ENCODE assay signal across 13 cellular contexts in genomic region chr12:6954754-6955461, GRCh38. TPM values are rescaled to one million over a fixed set of nuclear protein-coding genes. Genes with fewer than 3 reads are reported as not detected.
DNase-seq lines count a peak whose midpoint lies in the region; ATAC-seq and TF ChIP-seq lines count a peak whose summit lies in the region.
"Had no signal": no experiment of that assay in that cellular context is flagged by ENCODE, and none has a peak within 500 bp of the region (broad histone marks: within the 10 kb centered on the region; RNA-seq: fewer than 3 reads in every experiment).

No MANE protein-coding gene starts in this region.

- H3K36me3 ChIP-seq in Peyer's patch, result peaks cover 0 to 25% (median 0%) of the 10 kb centered on the region in 3 donors
- no peaks in the 10 kb centered on the region for H3K36me3 ChIP-seq in MG63
- H3K36me3 ChIP-seq: HAP-1, right lobe of liver had no signal

- no peaks in the 10 kb centered on the region for H3K9me3 Mint-ChIP-seq in activated CD4-positive, alpha-beta T cell treated with anti-CD3 and anti-CD28 coated beads, Interleukin-2, amount 10 ng/mL, durations not matched to agents 24 days and 14 days
- no peaks in the 10 kb centered on the region for H3K9me3 Mint-ChIP-seq in stimulated activated naive CD8-positive, alpha-beta T cell treated with anti-CD3 and anti-CD28 coated beads, Interleukin-15, amount 100 ng/mL, for 72 hours

- no peak for TF ChIP-seq POLR2A in Peyer's patch (IDR thresholded peaks at IDR 0.05)

- H3K27me3 Mint-ChIP-seq in activated CD4-positive, alpha-beta T cell treated with anti-CD3 and anti-CD28 coated beads, Interleukin-2, amount 10 ng/mL, durations not matched to agents 24 days and 14 days, result no peaks in the 10 kb centered on the region
- H3K27me3 Mint-ChIP-seq in stimulated activated naive CD8-positive, alpha-beta T cell treated with anti-CD3 and anti-CD28 coated beads, Interleukin-15, amount 100 ng/mL, for 72 hours, result no peaks in the 10 kb centered on the region

- H3K36me3 Mint-ChIP-seq in activated CD4-positive, alpha-beta T cell treated with anti-CD3 and anti-CD28 coated beads, Interleukin-2, amount 10 ng/mL, durations not matched to agents 24 days and 14 days (ENCODE audit: low read depth), result peaks cover 74% of the 10 kb centered on the region

- intact Hi-C loops in activated CD4-positive, alpha-beta T cell treated with anti-CD3 and anti-CD28 coated beads, Interleukin-2, amount 10 ng/mL, durations not matched to agents 24 days and 14 days (cut with micrococcal nuclease), result loop anchor here (5.0 kb wide), 1 partner anchor 503 kb away; the partner anchor contains the start of gene TAPBPL
- intact Hi-C loops in left ventricle myocardium superior (cut with micrococcal nuclease), result loop anchor here (10.0 kb wide), 1 partner anchor 150 kb away; the partner anchor contains the start of gene C1RL

- no peak for TF ChIP-seq CTCF in Peyer's patch (IDR thresholded peaks at IDR 0.05)

- H3K4me1 ChIP-seq in Peyer's patch, result peaks cover 0 to 63% (median 43%) of the 10 kb centered on the region in 4 donors
- H3K4me1 ChIP-seq: A549, HAP-1, right lobe of liver had no signal

- H3K9me3 ChIP-seq in Peyer's patch, result no peaks in the 10 kb centered on the region
- H3K9me3 ChIP-seq in MG63, result no peaks in the 10 kb centered on the region
- H3K9me3 ChIP-seq: A549, HAP-1, right lobe of liver had no signal

- H3K27ac ChIP-seq in Peyer's patch, result peak overlapping the region; percentile 47 to 89 (median 87)
- H3K27ac ChIP-seq: A549, KMS-11 had no signal

- peaks cover 69% of the 10 kb centered on the region for H3K4me1 Mint-ChIP-seq in activated CD4-positive, alpha-beta T cell treated with anti-CD3 and anti-CD28 coated beads, Interleukin-2, amount 10 ng/mL, durations not matched to agents 24 days and 14 days
- H3K4me1 Mint-ChIP-seq in stimulated activated naive CD8-positive, alpha-beta T cell treated with anti-CD3 and anti-CD28 coated beads, Interleukin-15, amount 100 ng/mL, for 72 hours, result peaks cover 72% of the 10 kb centered on the region

- no peak for ATAC-seq in left ventricle myocardium superior
- no peak for ATAC-seq in stimulated activated naive CD8-positive, alpha-beta T cell treated with anti-CD3 and anti-CD28 coated beads, Interleukin-15, amount 100 ng/mL, for 72 hours
- ATAC-seq: A549 had no signal

- H3K4me3 ChIP-seq in Peyer's patch (peak overlapping the region in 1 of 4 donors; percentile 69), MG63 (no peak overlapping the region)
- H3K4me3 ChIP-seq: A549, HAP-1, right lobe of liver had no signal

- H3K4me3 Mint-ChIP-seq in activated CD4-positive, alpha-beta T cell treated with anti-CD3 and anti-CD28 coated beads, Interleukin-2, amount 10 ng/mL, durations not matched to agents 24 days and 14 days, result peak overlapping the region; percentile 96
- H3K4me3 Mint-ChIP-seq in stimulated activated naive CD8-positive, alpha-beta T cell treated with anti-CD3 and anti-CD28 coated beads, Interleukin-15, amount 100 ng/mL, for 72 hours, result peak overlapping the region; percentile 93 to 95

- no peak for DNase-seq in activated CD4-positive, alpha-beta T cell treated with anti-CD3 and anti-CD28 coated beads, Interleukin-2, amount 10 ng/mL, durations not matched to agents 24 days and 14 days
- DNase-seq in activated CD4-positive, alpha-beta T cell treated with anti-CD3 and anti-CD28 coated beads, Interleukin-2, amount 50 U/mL, for 1 hour, result no peak
- peak in 1 of 3 donors; percentile 45 for DNase-seq in Peyer's patch
- peak; percentile 23 for DNase-seq in left ventricle myocardium superior
- DNase-seq in stimulated activated naive CD8-positive, alpha-beta T cell treated with anti-CD3 and anti-CD28 coated beads, Interleukin-15, amount 100 ng/mL, for 72 hours, result peak; percentile 33 to 39
- no peak for DNase-seq in MG63
- no peak for DNase-seq in AG08396 (ENCODE audit: low spot score)
- DNase-seq in dermis blood vessel endothelial cell, result no peak
- DNase-seq: NCI-H2107 had no signal

- H3K27ac Mint-ChIP-seq in activated CD4-positive, alpha-beta T cell treated with anti-CD3 and anti-CD28 coated beads, Interleukin-2, amount 10 ng/mL, durations not matched to agents 24 days and 14 days, result peak overlapping the region; percentile 96
- H3K27ac Mint-ChIP-seq in stimulated activated naive CD8-positive, alpha-beta T cell treated with anti-CD3 and anti-CD28 coated beads, Interleukin-15, amount 100 ng/mL, for 72 hours, result peak overlapping the region; percentile 94 to 97

- no peaks in the 10 kb centered on the region for H3K27me3 ChIP-seq in Peyer's patch
- no peaks in the 10 kb centered on the region for H3K27me3 ChIP-seq in MG63
- H3K27me3 ChIP-seq: right lobe of liver had no signal

RNA-seq across cellular contexts. Expression of gene PTPN6, which starts 3.8 kb away (rescaled TPM):
- 349 and 355 TPM in 2 replicates for total RNA-seq in activated CD4-positive, alpha-beta T cell treated with anti-CD3 and anti-CD28 coated beads, Interleukin-2, amount 10 ng/mL, durations not matched to agents 24 days and 14 days
- 100 to 1,000 TPM in 1 of 4 donors, 10 to 100 TPM in 3; 41.6 to 183 (median 44.4) TPM for total RNA-seq in Peyer's patch
- 6.0 TPM for total RNA-seq in left ventricle myocardium superior
- total RNA-seq in MG63 (2014; rRNA removed; shearing (Covaris generic); ENCODE audit: low replicate concordance), result not detected in 2 replicates
- 2.4 and 3.4 TPM in 2 replicates for total RNA-seq in dermis blood vessel endothelial cell

RNA-seq across cellular contexts. Expression of gene C12orf57, which starts 11.1 kb away (rescaled TPM):
- 168 and 174 TPM in 2 replicates for total RNA-seq in activated CD4-positive, alpha-beta T cell treated with anti-CD3 and anti-CD28 coated beads, Interleukin-2, amount 10 ng/mL, durations not matched to agents 24 days and 14 days
- total RNA-seq in Peyer's patch (100 to 1,000 TPM; 146 to 339 (median 156) TPM), left ventricle myocardium superior (238 TPM), dermis blood vessel endothelial cell (73.7 and 177 TPM in 2 replicates)
- 136 and 311 TPM in 2 replicates for total RNA-seq in MG63 (2014; rRNA removed; shearing (Covaris generic); ENCODE audit: low replicate concordance)

RNA-seq across cellular contexts. Expression of gene RNU7-1, which starts 11.3 kb away (rescaled TPM):
- not detected in 2 replicates for total RNA-seq in activated CD4-positive, alpha-beta T cell treated with anti-CD3 and anti-CD28 coated beads, Interleukin-2, amount 10 ng/mL, durations not matched to agents 24 days and 14 days
- total RNA-seq in Peyer's patch (not detected), left ventricle myocardium superior (not detected), dermis blood vessel endothelial cell (not detected in 2 replicates)
- total RNA-seq in MG63 (2014; rRNA removed; shearing (Covaris generic); ENCODE audit: low replicate concordance), result not detected in 2 replicates
- total RNA-seq: right lobe of liver had no signal

RNA-seq across cellular contexts. Expression of gene PHB2, which starts 15.6 kb away (rescaled TPM):
- 474 and 487 TPM in 2 replicates for total RNA-seq in activated CD4-positive, alpha-beta T cell treated with anti-CD3 and anti-CD28 coated beads, Interleukin-2, amount 10 ng/mL, durations not matched to agents 24 days and 14 days
- total RNA-seq in Peyer's patch (100 to 1,000 TPM; 162 to 219 (median 174) TPM), left ventricle myocardium superior (150 TPM), dermis blood vessel endothelial cell (191 and 205 TPM in 2 replicates)
- total RNA-seq in MG63 (2014; rRNA removed; shearing (Covaris generic); ENCODE audit: low replicate concordance), result 349 and 524 TPM in 2 replicates

RNA-seq across cellular contexts. Expression of gene EMG1, which starts 15.8 kb away (rescaled TPM):
- total RNA-seq in activated CD4-positive, alpha-beta T cell treated with anti-CD3 and anti-CD28 coated beads, Interleukin-2, amount 10 ng/mL, durations not matched to agents 24 days and 14 days, result 129 and 131 TPM in 2 replicates
- 10 to 100 TPM in 3 of 4 donors, 1 to 10 TPM in 1; 9.1 to 24.8 (median 18.3) TPM for total RNA-seq in Peyer's patch
- 39.4 TPM for total RNA-seq in left ventricle myocardium superior
- 23.5 and 56.5 TPM in 2 replicates for total RNA-seq in MG63 (2014; rRNA removed; shearing (Covaris generic); ENCODE audit: low replicate concordance)
- total RNA-seq in dermis blood vessel endothelial cell, result 35.6 and 39.3 TPM in 2 replicates

Comparison
In these comparisons a context has a peak if more than half of its experiments do, and no peak if none do; other contexts are left out.
1. DNase-seq: peak in left ventricle myocardium superior (single experiment) and stimulated activated naive CD8-positive, alpha-beta T cell treated with anti-CD3 and anti-CD28 coated beads, Interleukin-15, amount 100 ng/mL, for 72 hours (2 of 2); none in activated CD4-positive, alpha-beta T cell treated with anti-CD3 and anti-CD28 coated beads, Interleukin-2, amount 10 ng/mL, durations not matched to agents 24 days and 14 days (single experiment), activated CD4-positive, alpha-beta T cell treated with anti-CD3 and anti-CD28 coated beads, Interleukin-2, amount 50 U/mL, for 1 hour (single experiment), MG63 (single experiment), AG08396 (single experiment) and dermis blood vessel endothelial cell (single experiment).